In genomic region chr17:12290207-12290606, GRCh38 we compare ENCODE assay signal across 24 cellular contexts.
"Had no signal": no experiment of that assay in that cellular context is flagged by ENCODE, and none has a peak within 500 bp of the region (broad histone marks: within the 10 kb centered on the region; RNA-seq: fewer than 3 reads in every experiment).

No MANE protein-coding gene starts in this region.

- H3K9me3 ChIP-seq: pancreas, psoas muscle, right lobe of liver, sigmoid colon, stomach, upper lobe of left lung had no signal

- H3K27ac ChIP-seq: neural progenitor cell, pancreas, psoas muscle, right lobe of liver, sigmoid colon, stomach, tibial nerve, upper lobe of left lung had no signal

- ATAC-seq: naive thymus-derived CD4-positive, alpha-beta T cell; natural killer cell; pancreas; psoas muscle; right cardiac atrium; right lobe of liver; stimulated activated effector memory CD8-positive, alpha-beta T cell treated with anti-CD3 and anti-CD28 coated beads, Interleukin-12 subunit alpha, Interleukin-12 subunit beta, amount 100 ng/mL, for 72 hours; stimulated activated naive B cell treated with anti-CD40 and anti-IgM and Interleukin-4, amounts not matched to agents 10 μg/mL and 1 μg/mL and 100 μg/mL, for 72 hours had no signal

- H3K36me3 ChIP-seq: neural progenitor cell, pancreas, right lobe of liver, sigmoid colon, stomach, tibial nerve, upper lobe of left lung had no signal

- H3K4me1 ChIP-seq: neural progenitor cell, pancreas, psoas muscle, right lobe of liver, stomach, tibial nerve, upper lobe of left lung had no signal

- H3K27ac Mint-ChIP-seq: naive thymus-derived CD4-positive, alpha-beta T cell; natural killer cell; nephron; neural progenitor cell; progenitor cell of endocrine pancreas; stimulated activated effector memory CD8-positive, alpha-beta T cell treated with anti-CD3 and anti-CD28 coated beads, Interleukin-12 subunit alpha, Interleukin-12 subunit beta, amount 100 ng/mL, for 72 hours; stimulated activated naive B cell treated with anti-CD40 and anti-IgM and Interleukin-4, amounts not matched to agents 10 μg/mL and 1 μg/mL and 100 μg/mL, for 72 hours; stimulated activated naive CD8-positive, alpha-beta T cell treated with anti-CD3 and anti-CD28 coated beads, Interleukin-15, Interleukin-2, amounts not matched to agents 100 ng/mL and 50 ng/mL, for 24 hours had no signal

- H3K4me3 ChIP-seq: neural progenitor cell, pancreas, psoas muscle, right lobe of liver, sigmoid colon, stomach, tibial nerve, upper lobe of left lung had no signal

- H3K9me3 Mint-ChIP-seq: nephron; neural progenitor cell; stimulated activated effector memory CD8-positive, alpha-beta T cell treated with anti-CD3 and anti-CD28 coated beads, Interleukin-12 subunit alpha, Interleukin-12 subunit beta, amount 100 ng/mL, for 72 hours had no signal

- H3K36me3 Mint-ChIP-seq: natural killer cell; neural progenitor cell; stimulated activated effector memory CD8-positive, alpha-beta T cell treated with anti-CD3 and anti-CD28 coated beads, Interleukin-12 subunit alpha, Interleukin-12 subunit beta, amount 100 ng/mL, for 72 hours; stimulated activated naive B cell treated with anti-CD40 and anti-IgM and Interleukin-4, amounts not matched to agents 10 μg/mL and 1 μg/mL and 100 μg/mL, for 72 hours had no signal

- H3K4me1 Mint-ChIP-seq: naive thymus-derived CD4-positive, alpha-beta T cell; natural killer cell; stimulated activated effector memory CD8-positive, alpha-beta T cell treated with anti-CD3 and anti-CD28 coated beads, Interleukin-12 subunit alpha, Interleukin-12 subunit beta, amount 100 ng/mL, for 72 hours; stimulated activated naive B cell treated with anti-CD40 and anti-IgM and Interleukin-4, amounts not matched to agents 10 μg/mL and 1 μg/mL and 100 μg/mL, for 72 hours had no signal

- H3K27me3 ChIP-seq: neural progenitor cell, pancreas, right lobe of liver, sigmoid colon, stomach, tibial nerve, upper lobe of left lung had no signal

- DNase-seq: naive thymus-derived CD4-positive, alpha-beta T cell; natural killer cell; occipital lobe; pancreas; psoas muscle; right cardiac atrium; right lobe of liver; sigmoid colon; small intestine; stimulated activated CD4-positive, alpha-beta T cell treated with anti-CD3 and anti-CD28 coated beads, Interleukin-15, amount 100 ng/mL, for 24 hours; stimulated activated CD4-positive, alpha-beta T cell treated with anti-CD3 and anti-CD28 coated beads, Interleukin-2, amount 100 ng/mL, for 24 hours; stimulated activated CD4-positive, alpha-beta T cell treated with anti-CD3 and anti-CD28 coated beads, Interleukin-2, amount 100 ng/mL, for 48 hours; stimulated activated CD4-positive, alpha-beta T cell treated with anti-CD3 and anti-CD28 coated beads, Interleukin-4, amount 100 ng/mL, for 24 hours; stimulated activated naive B cell treated with anti-CD40 and anti-IgM and Interleukin-4, amounts not matched to agents 10 μg/mL and 1 μg/mL and 100 μg/mL, for 72 hours; stimulated activated naive CD4-positive, alpha-beta T cell treated with Interleukin-2 at 50 U/mL for 16 hours; stomach; trophoblast cell; upper lobe of left lung had no signal

- H3K4me3 Mint-ChIP-seq: naive thymus-derived CD4-positive, alpha-beta T cell; natural killer cell; nephron; neural progenitor cell; stimulated activated effector memory CD8-positive, alpha-beta T cell treated with anti-CD3 and anti-CD28 coated beads, Interleukin-12 subunit alpha, Interleukin-12 subunit beta, amount 100 ng/mL, for 72 hours; stimulated activated naive B cell treated with anti-CD40 and anti-IgM and Interleukin-4, amounts not matched to agents 10 μg/mL and 1 μg/mL and 100 μg/mL, for 72 hours; stimulated activated naive CD8-positive, alpha-beta T cell treated with anti-CD3 and anti-CD28 coated beads, Interleukin-15, Interleukin-2, amounts not matched to agents 100 ng/mL and 50 ng/mL, for 24 hours had no signal

- H3K27me3 Mint-ChIP-seq: progenitor cell of endocrine pancreas; stimulated activated naive B cell treated with anti-CD40 and anti-IgM and Interleukin-4, amounts not matched to agents 10 μg/mL and 1 μg/mL and 100 μg/mL, for 72 hours; stimulated activated naive CD8-positive, alpha-beta T cell treated with anti-CD3 and anti-CD28 coated beads, Interleukin-15, Interleukin-2, amounts not matched to agents 100 ng/mL and 50 ng/mL, for 24 hours had no signal
